ENCODE assay signal across 1 cellular context in genomic region chr6:108116781-108117426, GRCh38.
TF ChIP-seq lines count a peak whose summit lies in the region.

No MANE protein-coding gene starts in this region.

TF ChIP-seq in GM12878, 131 proteins besides CTCF, POLR2A, EP300 and RAD21:
- TF ChIP-seq E2F4 (IDR thresholded peaks at IDR 0.05; ENCODE audit: low read depth, low read length), result no peak
- 0 out of 2 replicates have a peak, but pooled peaks have one; percentile 7 for TF ChIP-seq DPF2 (IDR thresholded peaks at IDR 0.05)
